In the genomic region with DNA sequence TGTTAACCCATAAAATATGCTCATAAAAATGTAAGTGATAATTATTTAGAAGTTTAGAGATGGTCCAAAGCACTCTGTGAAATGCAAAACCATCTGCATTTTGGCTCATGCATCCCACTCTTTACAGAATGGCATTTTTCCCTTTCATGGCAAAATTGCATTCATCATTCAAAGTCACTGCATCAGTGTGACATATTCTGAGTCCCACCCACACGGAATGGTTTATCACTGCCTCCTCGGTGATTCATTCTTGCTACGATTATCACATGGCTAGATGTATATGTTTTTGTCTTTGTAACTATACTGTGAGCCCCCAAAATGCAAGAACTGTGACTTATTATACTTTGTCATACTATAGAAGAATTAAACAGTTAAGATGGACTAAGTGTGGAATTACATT, we compare ENCODE assay signal across 26 cellular contexts.
"Had no signal": no experiment of that assay in that cellular context is flagged by ENCODE, and none has a peak within 500 bp of the region (broad histone marks: within the 10 kb centered on the region; RNA-seq: fewer than 3 reads in every experiment).

No MANE protein-coding gene starts in this region.

- DNase-seq: colonic mucosa; cortex of kidney; dermis blood vessel endothelial cell; dorsolateral prefrontal cortex; effector CD4-positive, alpha-beta T cell; effector CD8-positive, alpha-beta T cell; effector memory CD4-positive, alpha-beta T cell; effector memory CD8-positive, alpha-beta T cell; endodermal cell; erythroblast; esophagus squamous epithelium; foreskin fibroblast; foreskin keratinocyte; foreskin melanocyte; glutamatergic neuron; heart left ventricle; heart right ventricle had no signal

- FAIRE-seq: colon, endometrium, endothelial cell of umbilical vein, frontal cortex had no signal

- ATAC-seq: effector memory CD8-positive, alpha-beta T cell; esophagus mucosa; foreskin keratinocyte; gastroesophageal sphincter; heart left ventricle; heart right ventricle had no signal

- H3K9me3 ChIP-seq: colonic mucosa, esophagus squamous epithelium, gastroesophageal sphincter had no signal

- H3K27me3 ChIP-seq: colonic mucosa, dorsolateral prefrontal cortex, esophagus muscularis mucosa, esophagus squamous epithelium, foreskin keratinocyte, gastroesophageal sphincter, heart left ventricle, heart right ventricle had no signal

- H3K4me1 ChIP-seq: colonic mucosa, esophagus muscularis mucosa, esophagus squamous epithelium, foreskin keratinocyte, gastroesophageal sphincter, heart left ventricle, heart right ventricle had no signal

- H3K36me3 ChIP-seq: colonic mucosa, esophagus muscularis mucosa, esophagus squamous epithelium, gastroesophageal sphincter, heart left ventricle, heart right ventricle had no signal

- H3K27ac ChIP-seq: colonic mucosa, coronary artery, dorsolateral prefrontal cortex, epithelial cell of prostate, esophagus muscularis mucosa, esophagus squamous epithelium, foreskin keratinocyte, gastroesophageal sphincter, heart left ventricle, heart right ventricle had no signal

- H3K4me3 ChIP-seq: colonic mucosa, coronary artery, dorsolateral prefrontal cortex, esophagus muscularis mucosa, esophagus squamous epithelium, gastroesophageal sphincter, heart left ventricle, heart right ventricle had no signal
